In genomic region chr5:160496784-160497183, GRCh38 we compare ENCODE assay signal across 24 cellular contexts.
DNase-seq lines count a peak whose midpoint lies in the region; ATAC-seq, FAIRE-seq and TF ChIP-seq lines count a peak whose summit lies in the region.
"Had no signal": no experiment of that assay in that cellular context is flagged by ENCODE, and none has a peak within 500 bp of the region (broad histone marks: within the 10 kb centered on the region; RNA-seq: fewer than 3 reads in every experiment).

No MANE protein-coding gene starts in this region.

- 97% methylated on average over 5 of the region's 5 CpGs for WGBS in GM12878 (ENCODE audit: insufficient coverage, insufficient replicate concordance, low lambda C conversion rate, missing lambda C conversion rate)

- H3K4me1 ChIP-seq in GM12878 (ENCODE audit: control insufficient read depth, insufficient read depth, low read length) = peaks cover 30% of the 10 kb centered on the region
- H3K4me1 ChIP-seq: SJSA1, vagina had no signal

- intact Hi-C loops in activated CD4-positive, alpha-beta T cell treated with anti-CD3 and anti-CD28 coated beads, Interleukin-2, amount 10 ng/mL, durations not matched to agents 24 days and 14 days (cut with micrococcal nuclease) = loop anchor here (1.0 to 2.0 kb wide), 2 partner anchors 11 to 58 kb away; no protein-coding TSS in a partner anchor
- intact Hi-C loops in GM12878 (cut with micrococcal nuclease; ENCODE audit: unreplicated experiment) = no loop called here

- TF ChIP-seq CTCF in AG10803 (conservative IDR thresholded peaks at IDR 0.05; ENCODE audit: low read length) (no peak), GM12878 (IDR thresholded peaks at IDR 0.05 in 2 of 3, conservative IDR thresholded peaks at IDR 0.05 in 1 of 3; ENCODE audit: control insufficient read depth in 2 of 3, extremely low read depth in 1 of 3, insufficient read depth in 1 of 3, low read depth in 3 of 3, low read length in 3 of 3) (no peak)

- no peak overlapping the region for H3K4me3 Mint-ChIP-seq in activated CD4-positive, alpha-beta T cell treated with anti-CD3 and anti-CD28 coated beads, Interleukin-2, amount 10 ng/mL, durations not matched to agents 24 days and 14 days
- H3K4me3 Mint-ChIP-seq: central memory CD8-positive, alpha-beta T cell; mesothelial cell of epicardium; nephron progenitor cell had no signal

- peaks cover 30% of the 10 kb centered on the region for H3K4me1 Mint-ChIP-seq in activated CD4-positive, alpha-beta T cell treated with anti-CD3 and anti-CD28 coated beads, Interleukin-2, amount 10 ng/mL, durations not matched to agents 24 days and 14 days

- H3K27me3 Mint-ChIP-seq in activated CD4-positive, alpha-beta T cell treated with anti-CD3 and anti-CD28 coated beads, Interleukin-2, amount 10 ng/mL, durations not matched to agents 24 days and 14 days = no peaks in the 10 kb centered on the region
- H3K27me3 Mint-ChIP-seq: central memory CD8-positive, alpha-beta T cell had no signal

- H3K36me3 ChIP-seq in GM12878 (ENCODE audit: control insufficient read depth in 2 of 2, insufficient read depth in 2 of 2, low read length in 1 of 2) = no peaks in the 10 kb centered on the region
- H3K36me3 ChIP-seq: SJSA1, vagina had no signal

- no peak for TF ChIP-seq EP300 in GM12878 (IDR thresholded peaks at IDR 0.05; ENCODE audit: borderline replicate concordance in 1 of 2, control insufficient read depth in 1 of 2, low read depth in 2 of 2, low read length in 2 of 2)

- DNase-seq in activated CD4-positive, alpha-beta T cell treated with anti-CD3 and anti-CD28 coated beads, Interleukin-2, amount 10 ng/mL, durations not matched to agents 24 days and 14 days = no peak
- no peak for DNase-seq in activated CD4-positive, alpha-beta T cell treated with anti-CD3 and anti-CD28 coated beads, Interleukin-2, amount 50 U/mL, for 4 hours
- DNase-seq in AG10803 (ENCODE audit: low read depth) (peak; percentile 20), RCC 7860 (ENCODE audit: low spot score) (peak; percentile 37), GM12878 (ENCODE audit: low read depth, low spot score) (no peak), NCI-H2196 (lab: John Stamatoyannopoulos, UW; ENCODE audit: unreplicated experiment) (no peak), SKM-1 treated with dmso at 0.1 percent for 144 hours (lab: John Stamatoyannopoulos, UW; ENCODE audit: unreplicated experiment) (no peak)
- DNase-seq: activated CD4-positive, alpha-beta T cell treated with anti-CD3 and anti-CD28 coated beads for 4 hours; amniotic stem cell; GDM1; NCI-H1417 treated with DMSO at 0.1 percent for 48 hours; NCI-H774; nephron progenitor cell; OCI-M1; stimulated activated CD4-positive, alpha-beta T cell treated with anti-CD3 and anti-CD28 coated beads, Interleukin-4, amount 100 ng/mL, for 1 hour; T1000 had no signal

- TF ChIP-seq RAD21 in GM12878 (IDR thresholded peaks at IDR 0.05; ENCODE audit: insufficient read depth, low read depth, low read length) = no peak

- H3K4me3 ChIP-seq in AG10803 (ENCODE audit: low read length) = no peak overlapping the region
- no peak overlapping the region for H3K4me3 ChIP-seq in GM12878
- H3K4me3 ChIP-seq: SJSA1, vagina had no signal

- no TSS peak for BruUV-seq in GM12878 (replicated peaks; lab: Mats Ljungman, UMichigan)

- SMC1A ChIA-PET in GM12878 (lab: Charles Lee; ENCODE audit: uncharacterized antibody, unreplicated experiment) = interaction anchor here (4.0 kb wide), 1 partner anchor 23 kb away, joined by 15 read pairs; no protein-coding TSS in a partner anchor

- peaks cover 14% of the 10 kb centered on the region for H3K36me3 Mint-ChIP-seq in activated CD4-positive, alpha-beta T cell treated with anti-CD3 and anti-CD28 coated beads, Interleukin-2, amount 10 ng/mL, durations not matched to agents 24 days and 14 days (ENCODE audit: low read depth)
- H3K36me3 Mint-ChIP-seq: mesothelial cell of epicardium had no signal

- FAIRE-seq in RCC 7860 (lab: Jason Lieb, UNC) = no peak
- no peak for FAIRE-seq in GM12878 (lab: Jason Lieb, UNC)
- FAIRE-seq: H54 had no signal

- peak overlapping the region; percentile 21; the same call in 1 of the 2 replicates for H3K27ac ChIP-seq in GM12878 (ENCODE audit: control insufficient read depth, insufficient read depth)
- H3K27ac ChIP-seq: C4-2B, SJSA1, vagina had no signal

- H3K9ac ChIP-seq in GM12878 (ENCODE audit: control insufficient read depth, insufficient read depth, low read length) = no peak overlapping the region

- ATAC-seq in GM12878 = no peak
- ATAC-seq in GM19324 (IDR thresholded peaks at IDR 0.05; ENCODE audit: low FRiP score, unreplicated experiment) = no peak
- ATAC-seq: esophagus mucosa had no signal

- H3K27ac Mint-ChIP-seq in activated CD4-positive, alpha-beta T cell treated with anti-CD3 and anti-CD28 coated beads, Interleukin-2, amount 10 ng/mL, durations not matched to agents 24 days and 14 days = peak overlapping the region; percentile 70
- H3K27ac Mint-ChIP-seq: mesothelial cell of epicardium, nephron progenitor cell had no signal

- H3K9me3 Mint-ChIP-seq in activated CD4-positive, alpha-beta T cell treated with anti-CD3 and anti-CD28 coated beads, Interleukin-2, amount 10 ng/mL, durations not matched to agents 24 days and 14 days = no peaks in the 10 kb centered on the region
- H3K9me3 Mint-ChIP-seq: central memory CD8-positive, alpha-beta T cell; mesothelial cell of epicardium; nephron progenitor cell had no signal

- in situ Hi-C loops in GM12878 (cut with MboI) = no loop called here

- H2AFZ ChIP-seq in GM12878 (ENCODE audit: control insufficient read depth, low read depth, low read length) = no peak overlapping the region

- no peak overlapping the region for H3K4me2 ChIP-seq in GM12878 (ENCODE audit: control insufficient read depth, insufficient read depth)

- POLR2A ChIA-PET in GM12878 (lab: Charles Lee) = no interaction called here

- RAD21 ChIA-PET in GM12878 (lab: Charles Lee; ENCODE audit: unreplicated experiment) = interaction anchor here (1.1 kb wide), 1 partner anchor 9 kb away, joined by 3 read pairs; no protein-coding TSS in a partner anchor

- CTCF ChIA-PET in GM12878 (lab: Yijun Ruan, JAX) = no interaction called here

- no peaks in the 10 kb centered on the region for H4K20me1 ChIP-seq in GM12878 (ENCODE audit: control insufficient read depth, insufficient read depth)

- no peaks in the 10 kb centered on the region for H3K9me3 ChIP-seq in GM12878 (replicated peaks; ENCODE audit: control insufficient read depth, insufficient read depth, low read length)
- H3K9me3 ChIP-seq: SJSA1, vagina had no signal

- TF ChIP-seq POLR2A in GM12878 (IDR thresholded peaks at IDR 0.05; ENCODE audit: low read depth, low read length) = no peak

- H3K79me2 ChIP-seq in GM12878 (ENCODE audit: control insufficient read depth, insufficient read depth, low read length) = no peaks in the 10 kb centered on the region; the same call in 1 of the 2 replicates

- H3K27me3 ChIP-seq in GM12878 (replicated peaks in 1 of 2; ENCODE audit: control insufficient read depth in 2 of 2, insufficient read depth in 2 of 2, low read length in 1 of 2) = no peaks in the 10 kb centered on the region
- H3K27me3 ChIP-seq: SJSA1, vagina had no signal

TF ChIP-seq in GM12878, 131 proteins besides CTCF, POLR2A, EP300 and RAD21 (continues in another document):
- TF ChIP-seq BCL11A (IDR thresholded peaks at IDR 0.05; ENCODE audit: low read depth, low read length) = no peak
- no peak for TF ChIP-seq RELA (IDR thresholded peaks at IDR 0.05; ENCODE audit: borderline replicate concordance, partially characterized antibody)
- TF ChIP-seq SUZ12 (IDR thresholded peaks at IDR 0.05; ENCODE audit: unreplicated experiment) = no peak
- TF ChIP-seq NRF1 (conservative IDR thresholded peaks at IDR 0.05; ENCODE audit: low read depth, low read length) = no peak
- TF ChIP-seq POLR2AphosphoS5 (IDR thresholded peaks at IDR 0.05; ENCODE audit: low read length) = no peak
- TF ChIP-seq ZNF687 (IDR thresholded peaks at IDR 0.05) = no peak
- no peak for TF ChIP-seq BACH1 (IDR thresholded peaks at IDR 0.05; ENCODE audit: borderline replicate concordance)
- TF ChIP-seq SIN3A (IDR thresholded peaks at IDR 0.05; ENCODE audit: low read depth, low read length) = no peak

Comparison
In these comparisons a context has a peak if more than half of its experiments do, and no peak if none do; other contexts are left out.
1. DNase-seq: peak in AG10803 (single experiment) and RCC 7860 (single experiment); none in activated CD4-positive, alpha-beta T cell treated with anti-CD3 and anti-CD28 coated beads, Interleukin-2, amount 10 ng/mL, durations not matched to agents 24 days and 14 days (single experiment), activated CD4-positive, alpha-beta T cell treated with anti-CD3 and anti-CD28 coated beads, Interleukin-2, amount 50 U/mL, for 4 hours (0 of 2), GM12878 (single experiment), NCI-H2196 (single experiment) and SKM-1 treated with dmso at 0.1 percent for 144 hours (single experiment).